Comparison of ENCODE assay signal across 8 cellular contexts in the genomic region with DNA sequence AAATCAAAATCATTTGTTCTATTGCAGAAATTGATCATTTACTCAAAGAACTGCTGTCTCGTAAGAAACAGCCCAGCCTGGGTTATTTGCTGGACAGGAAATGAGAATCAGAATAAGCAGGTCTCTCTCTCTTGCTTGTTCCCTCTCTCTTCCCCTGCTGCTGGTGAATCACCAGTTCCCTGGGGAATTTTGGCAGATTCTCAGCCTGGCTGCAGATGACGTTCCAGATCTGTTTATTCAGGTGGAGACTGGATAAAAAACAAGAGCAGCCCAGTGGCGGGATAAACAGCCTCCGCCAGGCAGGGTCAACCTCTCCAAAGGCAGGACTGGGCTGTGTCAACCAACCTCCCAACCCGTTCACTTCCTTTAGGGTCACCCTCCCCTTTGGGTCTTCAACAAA.
DNase-seq lines count a peak whose midpoint lies in the region; ATAC-seq and TF ChIP-seq lines count a peak whose summit lies in the region.

No MANE protein-coding gene starts in this region.

- H3K4me1 ChIP-seq in endodermal cell (ENCODE audit: control insufficient read depth, insufficient read depth, low read length) (no peaks in the 10 kb centered on the region), muscle layer of colon (ENCODE audit: insufficient read depth, low read length) (peaks cover 99% of the 10 kb centered on the region)

- H3K9ac ChIP-seq in endodermal cell (ENCODE audit: extremely low read depth, low read length, poor library complexity, severe bottlenecking) = no peak overlapping the region
- H3K9ac ChIP-seq in muscle layer of colon (ENCODE audit: low read length) = no peak overlapping the region

- 73 to 87% methylated on average over 5 of the region's 5 CpGs for WGBS in endodermal cell (ENCODE audit: insufficient coverage in 1 of 2, insufficient read length in 1 of 2), 2 experiments

- H3K27ac Mint-ChIP-seq in endodermal cell = peak overlapping the region; percentile 49

- DNase-seq in ELF-1 (ENCODE audit: low read depth, low spot score) (peak; percentile 76), NCI-H526 treated with DMSO at 0.1 percent for 48 hours (lab: John Stamatoyannopoulos, UW) (peak; percentile 59), endodermal cell (no peak)
- DNase-seq in NK-92 treated with Interleukin-12 subunit alpha and Interleukin-12 subunit beta, amount 100 ng/mL, for 24 hours (lab: John Stamatoyannopoulos, UW) = no peak
- DNase-seq in activated naive CD4-positive, alpha-beta T cell treated with anti-CD3 and anti-CD28 coated beads, Interleukin-2, amount 50 U/mL, for 16 hours = no peak

- peaks cover 46% of the 10 kb centered on the region for H3K4me1 Mint-ChIP-seq in endodermal cell

- H3K27me3 Mint-ChIP-seq in endodermal cell (ENCODE audit: insufficient read depth) = no peaks in the 10 kb centered on the region

- H3K4me3 Mint-ChIP-seq in endodermal cell = no peak overlapping the region

- peaks cover 12% of the 10 kb centered on the region for H3K36me3 Mint-ChIP-seq in endodermal cell (ENCODE audit: low read depth)

- peaks cover 6% of the 10 kb centered on the region for H3K9me3 Mint-ChIP-seq in endodermal cell

- no peak overlapping the region for H3K4me3 ChIP-seq in endodermal cell (ENCODE audit: low read length)
- H3K4me3 ChIP-seq in muscle layer of colon (ENCODE audit: low read depth in 1 of 2, low read length in 2 of 2) = peak overlapping the region in 1 of 2 donors; percentile 8

- ATAC-seq in GM18511 (IDR thresholded peaks at IDR 0.05; ENCODE audit: unreplicated experiment) (no peak), HG03135 (IDR thresholded peaks at IDR 0.05; ENCODE audit: unreplicated experiment) (no peak)

- H3K9me3 ChIP-seq in endodermal cell (ENCODE audit: control insufficient read depth, low read length) (peaks cover 9% of the 10 kb centered on the region), muscle layer of colon (ENCODE audit: low read length) (no peaks in the 10 kb centered on the region)

- H3K27ac ChIP-seq in endodermal cell (ENCODE audit: low read depth, low read length) (peak overlapping the region; percentile 51), muscle layer of colon (ENCODE audit: low read depth, low read length) (peak overlapping the region; percentile 59)

- H3K36me3 ChIP-seq in endodermal cell (ENCODE audit: control insufficient read depth, insufficient read depth, low read length) = peaks cover 30% of the 10 kb centered on the region
- peaks cover 4% of the 10 kb centered on the region for H3K36me3 ChIP-seq in muscle layer of colon (ENCODE audit: insufficient read depth, low read length)

- no peak for TF ChIP-seq CTCF in endodermal cell (conservative IDR thresholded peaks at IDR 0.05)

- H3K27me3 ChIP-seq in endodermal cell (ENCODE audit: control insufficient read depth, insufficient read depth, low read length, poor library complexity, severe bottlenecking) (no peaks in the 10 kb centered on the region), muscle layer of colon (ENCODE audit: control insufficient read depth in 1 of 2, insufficient read depth in 2 of 2, low read length in 2 of 2) (no peaks in the 10 kb centered on the region)

Comparison
In these comparisons a context has a peak if more than half of its experiments do, and no peak if none do; other contexts are left out.
1. DNase-seq: peak in ELF-1 (single experiment) and NCI-H526 treated with DMSO at 0.1 percent for 48 hours (single experiment); none in endodermal cell (single experiment), NK-92 treated with Interleukin-12 subunit alpha and Interleukin-12 subunit beta, amount 100 ng/mL, for 24 hours (single experiment) and activated naive CD4-positive, alpha-beta T cell treated with anti-CD3 and anti-CD28 coated beads, Interleukin-2, amount 50 U/mL, for 16 hours (single experiment).